In genomic region chr10:18341063-18341462, GRCh38 we compare ENCODE assay signal across 13 cellular contexts.
A peak's percentile ranks its signal among the peaks of the same experiment; 100 is the strongest.
DNase-seq lines count a peak whose midpoint lies in the region; ATAC-seq and TF ChIP-seq lines count a peak whose summit lies in the region.
"Had no signal": no experiment of that assay in that cellular context is flagged by ENCODE, and none has a peak within 500 bp of the region (broad histone marks: within the 10 kb centered on the region; RNA-seq: fewer than 3 reads in every experiment).

No MANE protein-coding gene starts in this region.

- ATAC-seq in left ventricle myocardium superior (peak; percentile 37), sciatic nerve (peak; percentile 41), omental fat pad (ENCODE audit: low FRiP score) (no peak)
- no peak for ATAC-seq in activated T-helper 17 cell treated with anti-CD3 and anti-CD28 coated beads, Interleukin-2, amount 50 U/mL, for 72 hours (replicated peaks)
- ATAC-seq in stimulated activated naive CD8-positive, alpha-beta T cell treated with anti-CD3 and anti-CD28 coated beads, Interleukin-15, Interleukin-2, amounts not matched to agents 100 U/mL and 50 U/mL, for 24 hours, result no peak
- ATAC-seq: activated CD4-positive, alpha-beta T cell treated with anti-CD3 and anti-CD28 coated beads for 36 hours; PC-3 had no signal

- H3K27me3 Mint-ChIP-seq in brain, result no peaks in the 10 kb centered on the region
- H3K27me3 Mint-ChIP-seq in activated T-helper 17 cell treated with anti-CD3 and anti-CD28 coated beads, Interleukin-2, amount 50 U/mL, for 72 hours, result peaks cover 7% of the 10 kb centered on the region
- H3K27me3 Mint-ChIP-seq: activated CD4-positive, alpha-beta T cell treated with anti-CD3 and anti-CD28 coated beads for 36 hours; activated T-cell treated with anti-CD3 and anti-CD28 coated beads, Interleukin-2, amount 50 U/mL, for 24 hours had no signal

- intact Hi-C loops in left ventricle myocardium superior (cut with micrococcal nuclease) (no loop called here), sciatic nerve (cut with DNase I) (no loop called here)

- peak overlapping the region in 3 of 5 experiments; percentile 56 to 84 (median 82) for H3K27ac Mint-ChIP-seq in brain
- no peak overlapping the region for H3K27ac Mint-ChIP-seq in activated T-helper 17 cell treated with anti-CD3 and anti-CD28 coated beads, Interleukin-2, amount 50 U/mL, for 72 hours
- H3K27ac Mint-ChIP-seq: activated CD4-positive, alpha-beta T cell treated with anti-CD3 and anti-CD28 coated beads for 36 hours; activated T-cell treated with anti-CD3 and anti-CD28 coated beads, Interleukin-2, amount 50 U/mL, for 24 hours; nephron progenitor cell had no signal

- no peak for DNase-seq in AG10803 (ENCODE audit: low read depth)
- no peak for DNase-seq in left ventricle myocardium superior
- no peak for DNase-seq in sciatic nerve (ENCODE audit: low spot score)
- DNase-seq in NCI-H2029 (lab: John Stamatoyannopoulos, UW), result no peak
- DNase-seq in omental fat pad (ENCODE audit: low spot score), result no peak
- DNase-seq in stimulated activated naive CD8-positive, alpha-beta T cell treated with anti-CD3 and anti-CD28 coated beads, Interleukin-15, Interleukin-2, amounts not matched to agents 100 U/mL and 50 U/mL, for 24 hours, result no peak
- DNase-seq: activated CD4-positive, alpha-beta T cell treated with anti-CD3 and anti-CD28 coated beads for 36 hours; activated T-cell treated with anti-CD3 and anti-CD28 coated beads, Interleukin-2, amount 50 U/mL, for 24 hours; NCI-H1105 treated with DMSO at 0.1 percent for 48 hours; nephron progenitor cell; PC-3 had no signal

- peaks cover 8% of the 10 kb centered on the region for H3K4me1 Mint-ChIP-seq in brain
- no peaks in the 10 kb centered on the region for H3K4me1 Mint-ChIP-seq in activated T-helper 17 cell treated with anti-CD3 and anti-CD28 coated beads, Interleukin-2, amount 50 U/mL, for 72 hours
- H3K4me1 Mint-ChIP-seq: activated CD4-positive, alpha-beta T cell treated with anti-CD3 and anti-CD28 coated beads for 36 hours; nephron progenitor cell had no signal

- peak overlapping the region; percentile 9 for H3K4me3 ChIP-seq in AG10803 (ENCODE audit: low read length)

- H3K36me3 Mint-ChIP-seq in brain, result no peaks in the 10 kb centered on the region
- H3K36me3 Mint-ChIP-seq in activated T-helper 17 cell treated with anti-CD3 and anti-CD28 coated beads, Interleukin-2, amount 50 U/mL, for 72 hours (ENCODE audit: low read depth), result no peaks in the 10 kb centered on the region

- peak overlapping the region; percentile 11 to 84 (median 65) for H3K4me3 Mint-ChIP-seq in brain
- no peak overlapping the region for H3K4me3 Mint-ChIP-seq in activated T-helper 17 cell treated with anti-CD3 and anti-CD28 coated beads, Interleukin-2, amount 50 U/mL, for 72 hours
- H3K4me3 Mint-ChIP-seq: activated CD4-positive, alpha-beta T cell treated with anti-CD3 and anti-CD28 coated beads for 36 hours; activated T-cell treated with anti-CD3 and anti-CD28 coated beads, Interleukin-2, amount 50 U/mL, for 24 hours; nephron progenitor cell had no signal

- no peak for TF ChIP-seq CTCF in AG10803 (conservative IDR thresholded peaks at IDR 0.05; ENCODE audit: low read length)
- no peak for TF ChIP-seq CTCF in brain (conservative IDR thresholded peaks at IDR 0.05)
- TF ChIP-seq CTCF in omental fat pad (IDR thresholded peaks at IDR 0.05), result no peak

- peaks cover 0 to 2% (median 0%) of the 10 kb centered on the region in 5 experiments for H3K9me3 Mint-ChIP-seq in brain
- no peaks in the 10 kb centered on the region for H3K9me3 Mint-ChIP-seq in activated T-helper 17 cell treated with anti-CD3 and anti-CD28 coated beads, Interleukin-2, amount 50 U/mL, for 72 hours
- H3K9me3 Mint-ChIP-seq: activated T-cell treated with anti-CD3 and anti-CD28 coated beads, Interleukin-2, amount 50 U/mL, for 24 hours; nephron progenitor cell had no signal

Comparison
In these comparisons a context has a peak if more than half of its experiments do, and no peak if none do; other contexts are left out.
1. ATAC-seq: peak in left ventricle myocardium superior (single experiment) and sciatic nerve (single experiment); none in activated T-helper 17 cell treated with anti-CD3 and anti-CD28 coated beads, Interleukin-2, amount 50 U/mL, for 72 hours (single experiment), omental fat pad (single experiment) and stimulated activated naive CD8-positive, alpha-beta T cell treated with anti-CD3 and anti-CD28 coated beads, Interleukin-15, Interleukin-2, amounts not matched to agents 100 U/mL and 50 U/mL, for 24 hours (single experiment).